Comparison of ENCODE assay signal across 15 cellular contexts in genomic region chr11:128628686-128629085, GRCh38. TPM values are rescaled to one million over a fixed set of nuclear protein-coding genes. Genes with fewer than 3 reads are reported as not detected.
A peak's percentile ranks its signal among the peaks of the same experiment; 100 is the strongest.
DNase-seq lines count a peak whose midpoint lies in the region; ATAC-seq, FAIRE-seq and TF ChIP-seq lines count a peak whose summit lies in the region.
"Had no signal": no experiment of that assay in that cellular context is flagged by ENCODE, and none has a peak within 500 bp of the region (broad histone marks: within the 10 kb centered on the region; RNA-seq: fewer than 3 reads in every experiment).

No MANE protein-coding gene starts in this region.

- H3K27me3 Mint-ChIP-seq in WTC11 (ENCODE audit: low read depth) = no peaks in the 10 kb centered on the region; the same call in 1 of the 2 replicates

- H3K36me3 Mint-ChIP-seq in WTC11 = no peaks in the 10 kb centered on the region

- peaks cover 46% of the 10 kb centered on the region for H3K4me1 Mint-ChIP-seq in WTC11

- H3K36me3 ChIP-seq in Karpas-422 (ENCODE audit: insufficient read depth, low read length) = no peaks in the 10 kb centered on the region
- no peaks in the 10 kb centered on the region for H3K36me3 ChIP-seq in mucosa of descending colon (ENCODE audit: low read depth)
- H3K36me3 ChIP-seq: esophagus squamous epithelium had no signal

- H3K9me3 ChIP-seq in Karpas-422 (ENCODE audit: low read length) (no peaks in the 10 kb centered on the region), mucosa of descending colon (no peaks in the 10 kb centered on the region)
- H3K9me3 ChIP-seq: esophagus squamous epithelium had no signal

- POLR2A ChIA-PET in WTC11 (lab: Charles Lee) = no interaction called here

- no peak for DNase-seq in GM12891 (ENCODE audit: insufficient read length, low spot score)
- peak; percentile 53 for DNase-seq in Karpas-422
- DNase-seq in mucosa of descending colon = no peak
- DNase-seq in DMS53 treated with DMSO at 0.1 percent for 48 hours (lab: John Stamatoyannopoulos, UW; ENCODE audit: unreplicated experiment) = no peak
- DNase-seq in WTC11 (ENCODE audit: low spot score) = no peak
- DNase-seq in T-helper 9 cell = no peak
- DNase-seq: DMS79, esophagus squamous epithelium, KBM-7, kidney glomerular epithelial cell, NCI-H526, T1000 had no signal

- H3K27me3 ChIP-seq in Karpas-422 (ENCODE audit: low read length) = no peaks in the 10 kb centered on the region
- H3K27me3 ChIP-seq: esophagus squamous epithelium had no signal

- peak overlapping the region; percentile 97 for H3K27ac ChIP-seq in Karpas-422 (ENCODE audit: low read length)

- TF ChIP-seq POLR2A in GM12891 (IDR thresholded peaks at IDR 0.05; ENCODE audit: low read depth, low read length) = no peak

- H3K4me1 ChIP-seq in Karpas-422 (ENCODE audit: low read length) = peaks cover 81% of the 10 kb centered on the region
- H3K4me1 ChIP-seq in mucosa of descending colon (ENCODE audit: low read depth) = peaks cover 17% of the 10 kb centered on the region

- ATAC-seq in GM19452 (IDR thresholded peaks at IDR 0.05; ENCODE audit: unreplicated experiment) = peak; percentile 27
- peak; percentile 42 for ATAC-seq in mucosa of descending colon
- ATAC-seq in HG03095 (IDR thresholded peaks at IDR 0.05; ENCODE audit: unreplicated experiment) = no peak
- no peak for ATAC-seq in WTC11

- peak overlapping the region; percentile 11; the same call in 1 of the 2 replicates for H2AFZ ChIP-seq in Karpas-422 (ENCODE audit: low read length)

- no peaks in the 10 kb centered on the region for H3K9me2 ChIP-seq in Karpas-422 (replicated peaks; ENCODE audit: insufficient read depth, low read length)

- H3K79me2 ChIP-seq in Karpas-422 (ENCODE audit: low read length) = no peaks in the 10 kb centered on the region

- H3K4me3 ChIP-seq in Karpas-422 (ENCODE audit: low read length) = peak overlapping the region; percentile 27; the same call in 1 of the 2 replicates
- H3K4me3 ChIP-seq in mucosa of descending colon = no peak overlapping the region
- H3K4me3 ChIP-seq: esophagus squamous epithelium had no signal

- no peaks in the 10 kb centered on the region for H4K20me1 ChIP-seq in Karpas-422 (ENCODE audit: insufficient read depth, low read depth, low read length)

- H3K9ac ChIP-seq in Karpas-422 (ENCODE audit: low read length) = peak overlapping the region; percentile 57

- TF ChIP-seq CTCF in mucosa of descending colon (IDR thresholded peaks at IDR 0.05) (no peak), WTC11 (IDR thresholded peaks at IDR 0.05) (no peak)

- no peak overlapping the region for H3K4me3 Mint-ChIP-seq in WTC11

- FAIRE-seq in GM12891 (lab: Jason Lieb, UNC) = peak; percentile 75
- FAIRE-seq: H1 had no signal

- CTCF ChIA-PET in WTC11 (lab: Charles Lee) = interaction anchor here (0.6 to 4.5 kb wide), 8 partner anchors 19 to 456 kb away, joined by 3 to 49 read pairs (median 6); no protein-coding TSS in a partner anchor

- intact Hi-C loops in mucosa of descending colon (cut with DNase I, micrococcal nuclease) = loop anchor here in 1 of 2 donors (5.0 kb wide), 1 partner anchor 336 kb away; no protein-coding TSS in a partner anchor

- no peaks in the 10 kb centered on the region for H3K9me3 Mint-ChIP-seq in WTC11

- H3K27ac Mint-ChIP-seq in WTC11 = no peak overlapping the region

- H3K4me2 ChIP-seq in Karpas-422 (ENCODE audit: low read depth, low read length, poor library complexity, severe bottlenecking) = peak overlapping the region; percentile 64

TF ChIP-seq in GM12891, 5 proteins besides CTCF, POLR2A, EP300 and RAD21:
- TF ChIP-seq PAX5 (IDR thresholded peaks at IDR 0.05; ENCODE audit: insufficient read depth, low read length, severe bottlenecking) = no peak
- TF ChIP-seq POLR2AphosphoS5 (IDR thresholded peaks at IDR 0.05; ENCODE audit: low read depth, low read length) = no peak
- TF ChIP-seq POU2F2 (IDR thresholded peaks at IDR 0.05; ENCODE audit: low read depth, low read length) = no peak
- TF ChIP-seq TAF1 (IDR thresholded peaks at IDR 0.05; ENCODE audit: low read depth, low read length) = no peak
- TF ChIP-seq SPI1 (IDR thresholded peaks at IDR 0.05; ENCODE audit: low read depth, low read length) = no peak

TF ChIP-seq in WTC11, 78 proteins besides CTCF, POLR2A, EP300 and RAD21 (continues in another document):
- no peak for TF ChIP-seq FOXK1 (CRISPR knock-in tag; IDR thresholded peaks at IDR 0.05)
- TF ChIP-seq ATF2 (CRISPR knock-in tag; IDR thresholded peaks at IDR 0.05; ENCODE audit: borderline replicate concordance, low read depth) = no peak
- TF ChIP-seq E2F5 (CRISPR knock-in tag; IDR thresholded peaks at IDR 0.05) = no peak
- no peak for TF ChIP-seq IRF2 (CRISPR knock-in tag; IDR thresholded peaks at IDR 0.05; ENCODE audit: borderline replicate concordance, low read depth)
- no peak for TF ChIP-seq ATF6 (CRISPR knock-in tag; IDR thresholded peaks at IDR 0.05)
- no peak for TF ChIP-seq NFATC4 (CRISPR knock-in tag; IDR thresholded peaks at IDR 0.05)
- TF ChIP-seq PRDM15 (CRISPR knock-in tag; IDR thresholded peaks at IDR 0.05) = no peak

RNA-seq across cellular contexts. Expression of gene ETS1, which starts 41.3 kb away (rescaled TPM):
- 59.5 TPM for polyA plus RNA-seq in GM12891 (2012; ENCODE audit: low read depth, missing spikeins)
- total RNA-seq in Karpas-422 (2014; rRNA removed; shearing (Covaris generic); ENCODE audit: low replicate concordance) = 129 and 135 TPM in 2 replicates
- total RNA-seq in mucosa of descending colon (10 to 100 TPM; 36.5 to 41.2 (median 38.6) TPM), WTC11 (2021) (25.3 to 33.1 TPM (median 27.2 TPM) in 3 replicates)

Comparison
In these comparisons a context has a peak if more than half of its experiments do, and no peak if none do; other contexts are left out.
1. ATAC-seq: peak in GM19452 (single experiment) and mucosa of descending colon (single experiment); none in HG03095 (single experiment) and WTC11 (single experiment).